Comparison of ENCODE assay signal across 23 cellular contexts in the genomic region with DNA sequence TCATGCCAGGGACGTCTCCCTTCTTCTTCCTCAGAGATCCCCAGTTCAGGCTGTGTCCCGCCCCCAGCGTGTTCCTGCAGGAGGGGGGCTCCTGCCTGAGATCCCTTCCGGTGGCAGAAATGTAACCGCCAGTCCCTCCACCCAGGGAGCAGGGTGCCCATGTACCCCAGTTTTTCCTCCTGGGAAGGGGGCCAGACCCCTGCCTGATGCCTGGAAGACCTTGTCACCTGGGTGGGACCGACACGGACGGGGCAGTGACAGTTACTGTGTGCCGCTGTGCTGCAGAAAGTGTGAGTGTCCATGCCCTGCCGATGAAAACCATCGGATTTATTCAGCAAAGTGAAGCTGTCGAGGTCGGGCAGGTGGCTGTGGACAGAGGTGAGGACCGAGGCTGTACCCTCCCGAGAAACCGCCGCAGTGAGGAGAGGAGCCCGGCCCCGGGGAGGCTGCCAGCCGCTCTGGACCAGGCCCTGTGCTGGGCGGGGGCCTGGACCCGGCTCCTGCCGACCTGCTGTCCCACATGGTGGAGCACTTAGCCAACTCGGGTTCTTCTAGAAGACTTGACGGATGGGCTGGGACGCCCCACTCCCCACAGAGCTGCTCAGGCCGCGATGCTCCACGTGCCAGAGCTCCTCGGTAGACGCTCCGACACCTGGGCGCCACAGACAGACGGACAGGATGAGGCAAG. TPM values are rescaled to one million over a fixed set of nuclear protein-coding genes. Genes with fewer than 3 reads are reported as not detected.
DNase-seq lines count a peak whose midpoint lies in the region; ATAC-seq and TF ChIP-seq lines count a peak whose summit lies in the region.
"Had no signal": no experiment of that assay in that cellular context is flagged by ENCODE, and none has a peak within 500 bp of the region (broad histone marks: within the 10 kb centered on the region; RNA-seq: fewer than 3 reads in every experiment).

No MANE protein-coding gene starts in this region.

- H4K20me1 ChIP-seq in IMR-90 (ENCODE audit: insufficient read depth, low read length), result no peaks in the 10 kb centered on the region

- no peak overlapping the region for H2AK5ac ChIP-seq in IMR-90 (ENCODE audit: low read depth, low read length)

- no peak overlapping the region for H2BK5ac ChIP-seq in IMR-90 (ENCODE audit: low read depth, low read length, poor library complexity, severe bottlenecking)

- H3K4me3 ChIP-seq in IMR-90 (ENCODE audit: insufficient read depth, low read depth, low read length) (no peak overlapping the region), left lung (no peak overlapping the region), stomach (no peak overlapping the region)
- H3K4me3 ChIP-seq: colonic mucosa had no signal

- TF ChIP-seq CTCF in IMR-90 (conservative IDR thresholded peaks at IDR 0.05; ENCODE audit: low read depth, low read length) (no peak), left lung (IDR thresholded peaks at IDR 0.05) (no peak), stomach (IDR thresholded peaks at IDR 0.05) (no peak)

- H3K4ac ChIP-seq in IMR-90 (ENCODE audit: low read depth, low read length), result no peak overlapping the region

- TF ChIP-seq EP300 in stomach (IDR thresholded peaks at IDR 0.05), result no peak

- H3K14ac ChIP-seq in IMR-90 (replicated peaks; ENCODE audit: low read depth, low read length), result no peak overlapping the region

- CTCF ChIA-PET in IMR-90 (lab: Yijun Ruan, JAX), result no interaction called here

- H3K4me2 ChIP-seq in IMR-90 (ENCODE audit: low read depth, low read length), result no peak overlapping the region

- H3K27me3 ChIP-seq in IMR-90 (ENCODE audit: control insufficient read depth, insufficient read depth, low read length), result no peaks in the 10 kb centered on the region
- H3K27me3 ChIP-seq in left lung, result peaks cover 0 to 66% of the 10 kb centered on the region in 2 donors
- peaks cover 0 to 86% (median 6%) of the 10 kb centered on the region in 3 donors for H3K27me3 ChIP-seq in stomach
- H3K27me3 ChIP-seq: colonic mucosa had no signal

- H2AK9ac ChIP-seq in IMR-90 (replicated peaks; ENCODE audit: low read depth, low read length, poor library complexity), result peak overlapping the region; percentile 55

- no peak overlapping the region for H3K23ac ChIP-seq in IMR-90 (ENCODE audit: low read depth, low read length)

- POLR2A ChIA-PET in IMR-90 (lab: Charles Lee; ENCODE audit: unreplicated experiment), result no interaction called here

- peaks cover 3% of the 10 kb centered on the region; the same call in 1 of the 2 replicates for H3K9me3 ChIP-seq in IMR-90 (ENCODE audit: control insufficient read depth, insufficient read depth, low read length)
- peaks cover 0 to 2% of the 10 kb centered on the region in 2 donors for H3K9me3 ChIP-seq in left lung
- H3K9me3 ChIP-seq in stomach, result peaks cover 0 to 7% (median 3%) of the 10 kb centered on the region in 4 donors
- H3K9me3 ChIP-seq: colonic mucosa had no signal

- no peaks in the 10 kb centered on the region for H3K79me1 ChIP-seq in IMR-90 (ENCODE audit: low read depth in 1 of 2, low read length in 2 of 2)

- H2AFZ ChIP-seq in IMR-90 (replicated peaks; ENCODE audit: low read length, poor library complexity), result no peak overlapping the region

- H3K56ac ChIP-seq in IMR-90 (ENCODE audit: extremely low read depth, insufficient read depth, low read length), result no peak overlapping the region

- no TSS peak for BruUV-seq in IMR-90 (replicated peaks; lab: Mats Ljungman, UMichigan)

- TF ChIP-seq POLR2A in IMR-90 (IDR thresholded peaks at IDR 0.05; ENCODE audit: low read depth, low read length) (no peak), stomach (IDR thresholded peaks at IDR 0.05) (no peak)

- no peak overlapping the region for H2BK120ac ChIP-seq in IMR-90 (ENCODE audit: low read depth, low read length)

- no peak for ATAC-seq in IMR-90 (ENCODE audit: low read depth)
- no peak for ATAC-seq in left lung
- ATAC-seq in HG02885 (IDR thresholded peaks at IDR 0.05; ENCODE audit: poor library complexity, unreplicated experiment), result no peak
- no peak for ATAC-seq in GM18517 (IDR thresholded peaks at IDR 0.05; ENCODE audit: unreplicated experiment)
- ATAC-seq: activated naive CD4-positive, alpha-beta T cell treated with anti-CD3 and anti-CD28 coated beads, Interleukin-2, amount 50 U/mL, for 72 hours had no signal

- H3K36me3 ChIP-seq in IMR-90 (ENCODE audit: control insufficient read depth, insufficient read depth, low read length), result no peaks in the 10 kb centered on the region
- H3K36me3 ChIP-seq in left lung, result no peaks in the 10 kb centered on the region
- no peaks in the 10 kb centered on the region for H3K36me3 ChIP-seq in stomach
- H3K36me3 ChIP-seq: colonic mucosa had no signal

- H4K91ac ChIP-seq in IMR-90 (ENCODE audit: insufficient read depth, low read depth, low read length), result no peak overlapping the region

- H3K18ac ChIP-seq in IMR-90 (ENCODE audit: low read depth, low read length), result no peak overlapping the region

- WGBS in IMR-90 (ENCODE audit: extremely low coverage in 2 of 2, insufficient read length in 1 of 2), 2 experiments, result 57% methylated on average over 16 of the region's 34 CpGs; no CpG with 5 or more reads in 1 of the 2 experiments
- WGBS in stomach, 5 donors, result 73 to 82% (median 79%) methylated on average over 31 to 34 of the region's 34 CpGs

- H3K9ac ChIP-seq in IMR-90 (ENCODE audit: low read depth, low read length), result no peak overlapping the region

- TF ChIP-seq RAD21 in IMR-90 (IDR thresholded peaks at IDR 0.05; ENCODE audit: low read length), result no peak

- no peak overlapping the region for H3K27ac ChIP-seq in IMR-90 (ENCODE audit: insufficient read depth, low read length)
- H3K27ac ChIP-seq in left lung, result no peak overlapping the region
- H3K27ac ChIP-seq in stomach, result no peak overlapping the region
- H3K27ac ChIP-seq: colonic mucosa, RWPE1 had no signal

- no peaks in the 10 kb centered on the region for H3K4me1 ChIP-seq in IMR-90 (ENCODE audit: control insufficient read depth, insufficient read depth, low read length)
- no peaks in the 10 kb centered on the region for H3K4me1 ChIP-seq in left lung
- no peaks in the 10 kb centered on the region for H3K4me1 ChIP-seq in stomach
- H3K4me1 ChIP-seq: colonic mucosa had no signal

- H4K5ac ChIP-seq in IMR-90 (ENCODE audit: low read depth, low read length), result no peak overlapping the region

- no peak overlapping the region for H2BK15ac ChIP-seq in IMR-90 (ENCODE audit: low read depth, low read length)

- intact Hi-C loops in IMR-90 (cut with micrococcal nuclease) (no loop called here), left lung (cut with DNase I) (no loop called here), stomach (cut with DNase I; ENCODE audit: low total_unique reads) (no loop called here)

- dilution Hi-C loops in IMR-90 (cut with HindIII; ENCODE audit: low sequenced_read_pairs, unreplicated experiment), result no loop called here

- H3K9me1 ChIP-seq in IMR-90 (ENCODE audit: insufficient read depth, low read length), result no peaks in the 10 kb centered on the region

- no peak overlapping the region for H4K8ac ChIP-seq in IMR-90 (ENCODE audit: low read depth in 2 of 2, low read length in 2 of 2)

- in situ Hi-C loops in IMR-90 (cut with MboI; ENCODE audit: low sequenced_read_pairs), result no loop called here

- DNase-seq in activated CD8-positive, alpha-beta memory T cell treated with anti-CD3 and anti-CD28 coated beads for 24 hours, result peak; percentile 40
- DNase-seq in activated CD8-positive, alpha-beta memory T cell treated with anti-CD3 and anti-CD28 coated beads, Interleukin-2, amount 50 U/mL, for 4 hours, result no peak
- DNase-seq in IMR-90 (no peak), left lung (peak; percentile 30 to 75), stomach (peak; percentile 24), retina (no peak)
- DNase-seq: activated CD4-positive, alpha-beta T cell treated with anti-CD3 and anti-CD28 coated beads for 4 hours; Calu3; colonic mucosa; hippocampal formation; Kasumi-1; NCI-H1092; NCI-H2081 had no signal

- no peak overlapping the region for H2BK20ac ChIP-seq in IMR-90 (ENCODE audit: low read depth, low read length)

TF ChIP-seq in IMR-90, 13 proteins besides CTCF, POLR2A, EP300 and RAD21:
- TF ChIP-seq MAZ (IDR thresholded peaks at IDR 0.05; ENCODE audit: borderline replicate concordance, low read depth, low read length) (no peak), MAFK (IDR thresholded peaks at IDR 0.05; ENCODE audit: low read depth, low read length) (no peak)

RNA-seq across cellular contexts. Expression of gene HMX1, which starts 36.7 kb away (rescaled TPM):
- total RNA-seq in IMR-90 (2012; rRNA removed), result not detected in 2 replicates
- not detected in 2 replicates for polyA plus RNA-seq in IMR-90 (2012; rRNA removed)
- polyA plus RNA-seq in IMR-90 (2012; cell fraction: cytosol; rRNA removed), result not detected in 2 replicates
- polyA plus RNA-seq in IMR-90 (2012; cell fraction: nucleus; rRNA removed; ENCODE audit: low replicate concordance), result not detected in 2 replicates
- total RNA-seq in left lung, result not detected
- under 1 TPM in 1 of 5 donors, not detected in 4; 0.37 TPM for total RNA-seq in stomach
- polyA plus RNA-seq in stomach, result not detected
- total RNA-seq: A172; activated naive CD4-positive, alpha-beta T cell treated with anti-CD3 and anti-CD28 coated beads, Interleukin-2, amount 50 U/mL, for 72 hours; Calu3; colonic mucosa; endothelial cell of umbilical vein; HT1080; kidney epithelial cell had no signal
- polyA plus RNA-seq: BJ, endothelial cell of umbilical vein, H1 had no signal

Comparison
In these comparisons a context has a peak if more than half of its experiments do, and no peak if none do; other contexts are left out.
1. DNase-seq: peak in activated CD8-positive, alpha-beta memory T cell treated with anti-CD3 and anti-CD28 coated beads for 24 hours (single experiment), left lung (2 of 2) and stomach (single experiment); none in activated CD8-positive, alpha-beta memory T cell treated with anti-CD3 and anti-CD28 coated beads, Interleukin-2, amount 50 U/mL, for 4 hours (single experiment), IMR-90 (single experiment) and retina (single experiment).